ENCODE assay signal across 30 cellular contexts in the genomic region with DNA sequence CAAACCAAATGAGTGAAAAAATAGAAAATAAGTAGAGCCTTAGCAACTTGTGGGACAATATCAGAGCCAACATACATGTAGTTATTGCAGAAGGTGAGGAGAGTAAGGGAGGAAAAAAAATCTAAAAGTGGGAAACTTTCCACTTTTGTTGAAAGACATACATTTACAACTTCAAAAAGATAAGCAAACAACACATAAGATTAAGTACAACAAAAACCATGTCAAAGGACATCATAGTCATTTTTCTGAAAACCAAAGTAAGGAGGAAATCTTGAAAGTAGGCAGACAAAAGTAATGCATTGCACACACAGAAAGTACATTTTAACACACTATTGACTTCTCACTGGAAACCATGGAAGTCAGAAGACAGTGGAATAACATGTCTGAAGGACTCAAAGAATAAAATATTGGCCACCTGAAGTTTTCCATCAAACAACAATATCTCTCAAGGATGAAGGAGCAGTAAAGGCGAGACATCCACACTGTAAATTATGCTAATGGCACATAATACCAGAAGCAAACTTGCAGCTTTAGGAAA.
"Had no signal": no experiment of that assay in that cellular context is flagged by ENCODE, and none has a peak within 500 bp of the region (broad histone marks: within the 10 kb centered on the region; RNA-seq: fewer than 3 reads in every experiment).

No MANE protein-coding gene starts in this region.

- H3K4me3 ChIP-seq: dorsolateral prefrontal cortex, esophagus muscularis mucosa, gastroesophageal sphincter, heart left ventricle, hepatocyte, left lung, neural progenitor cell, smooth muscle cell, suprapubic skin, transverse colon, upper lobe of right lung, vagina had no signal

- H3K4me1 ChIP-seq: esophagus muscularis mucosa, foreskin keratinocyte, gastroesophageal sphincter, left lung, neural progenitor cell, parathyroid adenoma, suprapubic skin, transverse colon, upper lobe of right lung, vagina had no signal

- H3K27me3 ChIP-seq: dorsolateral prefrontal cortex, esophagus muscularis mucosa, foreskin keratinocyte, gastroesophageal sphincter, heart left ventricle, hepatocyte, left lung, neural progenitor cell, suprapubic skin, transverse colon, upper lobe of right lung, vagina had no signal

- H3K36me3 Mint-ChIP-seq: neural progenitor cell had no signal

- H3K36me3 ChIP-seq: esophagus muscularis mucosa, gastroesophageal sphincter, heart left ventricle, left lung, neural progenitor cell, suprapubic skin, transverse colon, upper lobe of right lung, vagina had no signal

- H3K27ac Mint-ChIP-seq: endodermal cell; naive thymus-derived CD4-positive, alpha-beta T cell; nephron; neural progenitor cell; progenitor cell of endocrine pancreas; stimulated activated naive CD8-positive, alpha-beta T cell treated with anti-CD3 and anti-CD28 coated beads, Interleukin-15, amount 100 ng/mL, for 72 hours had no signal

- H3K4me2 ChIP-seq: hepatocyte, neural progenitor cell, smooth muscle cell had no signal

- H3K9me3 ChIP-seq: suprapubic skin, upper lobe of right lung, vagina had no signal

- H3K9me3 Mint-ChIP-seq: endodermal cell had no signal

- H2AFZ ChIP-seq: hepatocyte, neural progenitor cell, parathyroid adenoma had no signal

- DNase-seq: dorsolateral prefrontal cortex; effector CD8-positive, alpha-beta T cell; endodermal cell; foreskin keratinocyte; heart left ventricle; left cardiac atrium; left lung; mesendoderm; midbrain; naive thymus-derived CD4-positive, alpha-beta T cell; stimulated activated CD4-positive, alpha-beta T cell treated with anti-CD3 and anti-CD28 coated beads, Interleukin-12 subunit alpha, Interleukin-12 subunit beta, amount 100 ng/mL, for 4 hours; stimulated activated CD4-positive, alpha-beta T cell treated with anti-CD3 and anti-CD28 coated beads, Interleukin-1b, Interleukin-23, amount 100 ng/mL, for 48 hours; stimulated activated CD4-positive, alpha-beta T cell treated with anti-CD3 and anti-CD28 coated beads, Interleukin-4, amount 100 ng/mL, for 1 hour; stimulated activated CD8-positive, alpha-beta memory T cell treated with anti-CD3 and anti-CD28 coated beads, Interleukin-4, amount 100 ng/mL, for 48 hours; stimulated activated naive CD4-positive, alpha-beta T cell; stimulated activated naive CD8-positive, alpha-beta T cell treated with anti-CD3 and anti-CD28 coated beads, Interleukin-15, amount 100 ng/mL, for 72 hours; transverse colon; upper lobe of right lung had no signal

- ATAC-seq: foreskin keratinocyte; gastroesophageal sphincter; heart left ventricle; left cardiac atrium; left lung; naive thymus-derived CD4-positive, alpha-beta T cell; sciatic nerve; stimulated activated naive CD8-positive, alpha-beta T cell treated with anti-CD3 and anti-CD28 coated beads, Interleukin-15, amount 100 ng/mL, for 72 hours; upper lobe of right lung had no signal

- H3K27ac ChIP-seq: dorsolateral prefrontal cortex, epithelial cell of prostate, esophagus muscularis mucosa, foreskin keratinocyte, gastroesophageal sphincter, heart left ventricle, hepatocyte, left lung, neural progenitor cell, parathyroid adenoma, suprapubic skin, transverse colon, upper lobe of right lung, vagina had no signal

- H3K79me2 ChIP-seq: hepatocyte had no signal

- H3K9ac ChIP-seq: neural progenitor cell, parathyroid adenoma had no signal
